ENCODE assay signal across 1 cellular context in the genomic region with DNA sequence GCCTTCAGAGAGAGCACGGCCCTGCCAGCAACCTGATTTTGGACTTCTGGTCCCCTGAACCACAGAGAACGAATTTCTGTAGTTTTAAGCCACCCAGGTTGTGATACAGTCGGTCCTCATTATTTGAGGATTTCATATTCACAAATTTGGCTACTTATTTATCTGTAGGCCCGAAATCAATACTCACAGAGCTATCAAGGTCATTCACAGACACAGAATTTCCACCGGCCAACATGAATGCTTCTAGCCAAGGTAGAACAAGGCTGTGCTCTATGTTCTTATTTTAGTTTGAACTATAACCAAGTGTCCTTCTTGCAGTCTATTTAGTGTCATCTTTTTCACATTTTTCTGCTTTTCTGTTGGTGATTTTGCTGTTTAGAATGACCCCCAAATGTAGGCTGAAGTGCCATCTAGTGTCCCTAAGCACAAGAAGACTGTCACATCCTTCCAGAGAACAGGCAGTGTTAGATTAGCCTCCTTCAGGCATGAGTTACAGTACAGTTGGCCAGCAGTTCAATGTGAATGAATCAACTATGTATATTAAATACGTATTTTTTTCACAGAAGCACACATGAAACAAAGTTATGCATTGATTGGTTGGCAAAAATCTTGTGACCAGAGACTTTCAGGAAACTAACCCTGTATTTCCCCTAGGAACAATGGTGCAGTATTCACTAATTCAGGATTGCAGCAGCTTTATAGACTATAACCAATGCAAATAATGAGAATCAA.
TF ChIP-seq lines count a peak whose summit lies in the region.

No MANE protein-coding gene starts in this region.

TF ChIP-seq in GM12878, 131 proteins besides CTCF, POLR2A, EP300 and RAD21 (continued from another document):
- TF ChIP-seq ETV6 (conservative IDR thresholded peaks at IDR 0.05 in 1 of 2, IDR thresholded peaks at IDR 0.05 in 1 of 2; ENCODE audit: borderline replicate concordance in 1 of 2, low read depth in 1 of 2) (no peak), ZSCAN29 (IDR thresholded peaks at IDR 0.05) (no peak), CHD1 (IDR thresholded peaks at IDR 0.05; ENCODE audit: low read depth, low read length) (no peak), SRF (IDR thresholded peaks at IDR 0.05; ENCODE audit: low read depth in 2 of 2, low read length in 2 of 2) (no peak), POLR2AphosphoS2 (IDR thresholded peaks at IDR 0.05; ENCODE audit: low read depth, low read length) (no peak)
- TF ChIP-seq, protein P1, sequence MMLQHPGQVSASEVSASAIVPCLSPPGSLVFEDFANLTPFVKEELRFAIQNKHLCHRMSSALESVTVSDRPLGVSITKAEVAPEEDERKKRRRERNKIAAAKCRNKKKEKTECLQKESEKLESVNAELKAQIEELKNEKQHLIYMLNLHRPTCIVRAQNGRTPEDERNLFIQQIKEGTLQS (IDR thresholded peaks at IDR 0.05; ENCODE audit: borderline replicate concordance, extremely low read depth, low read depth, low read length) = no peak
- TF ChIP-seq, protein P2, sequence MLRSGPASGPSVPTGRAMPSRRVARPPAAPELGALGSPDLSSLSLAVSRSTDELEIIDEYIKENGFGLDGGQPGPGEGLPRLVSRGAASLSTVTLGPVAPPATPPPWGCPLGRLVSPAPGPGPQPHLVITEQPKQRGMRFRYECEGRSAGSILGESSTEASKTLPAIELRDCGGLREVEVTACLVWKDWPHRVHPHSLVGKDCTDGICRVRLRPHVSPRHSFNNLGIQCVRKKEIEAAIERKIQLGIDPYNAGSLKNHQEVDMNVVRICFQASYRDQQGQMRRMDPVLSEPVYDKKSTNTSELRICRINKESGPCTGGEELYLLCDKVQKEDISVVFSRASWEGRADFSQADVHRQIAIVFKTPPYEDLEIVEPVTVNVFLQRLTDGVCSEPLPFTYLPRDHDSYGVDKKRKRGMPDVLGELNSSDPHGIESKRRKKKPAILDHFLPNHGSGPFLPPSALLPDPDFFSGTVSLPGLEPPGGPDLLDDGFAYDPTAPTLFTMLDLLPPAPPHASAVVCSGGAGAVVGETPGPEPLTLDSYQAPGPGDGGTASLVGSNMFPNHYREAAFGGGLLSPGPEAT (IDR thresholded peaks at IDR 0.05; ENCODE audit: low read depth) = no peak
- TF ChIP-seq, protein P3, sequence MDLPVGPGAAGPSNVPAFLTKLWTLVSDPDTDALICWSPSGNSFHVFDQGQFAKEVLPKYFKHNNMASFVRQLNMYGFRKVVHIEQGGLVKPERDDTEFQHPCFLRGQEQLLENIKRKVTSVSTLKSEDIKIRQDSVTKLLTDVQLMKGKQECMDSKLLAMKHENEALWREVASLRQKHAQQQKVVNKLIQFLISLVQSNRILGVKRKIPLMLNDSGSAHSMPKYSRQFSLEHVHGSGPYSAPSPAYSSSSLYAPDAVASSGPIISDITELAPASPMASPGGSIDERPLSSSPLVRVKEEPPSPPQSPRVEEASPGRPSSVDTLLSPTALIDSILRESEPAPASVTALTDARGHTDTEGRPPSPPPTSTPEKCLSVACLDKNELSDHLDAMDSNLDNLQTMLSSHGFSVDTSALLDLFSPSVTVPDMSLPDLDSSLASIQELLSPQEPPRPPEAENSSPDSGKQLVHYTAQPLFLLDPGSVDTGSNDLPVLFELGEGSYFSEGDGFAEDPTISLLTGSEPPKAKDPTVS (IDR thresholded peaks at IDR 0.05; ENCODE audit: low read depth, low read length) = no peak
- TF ChIP-seq, protein P4, sequence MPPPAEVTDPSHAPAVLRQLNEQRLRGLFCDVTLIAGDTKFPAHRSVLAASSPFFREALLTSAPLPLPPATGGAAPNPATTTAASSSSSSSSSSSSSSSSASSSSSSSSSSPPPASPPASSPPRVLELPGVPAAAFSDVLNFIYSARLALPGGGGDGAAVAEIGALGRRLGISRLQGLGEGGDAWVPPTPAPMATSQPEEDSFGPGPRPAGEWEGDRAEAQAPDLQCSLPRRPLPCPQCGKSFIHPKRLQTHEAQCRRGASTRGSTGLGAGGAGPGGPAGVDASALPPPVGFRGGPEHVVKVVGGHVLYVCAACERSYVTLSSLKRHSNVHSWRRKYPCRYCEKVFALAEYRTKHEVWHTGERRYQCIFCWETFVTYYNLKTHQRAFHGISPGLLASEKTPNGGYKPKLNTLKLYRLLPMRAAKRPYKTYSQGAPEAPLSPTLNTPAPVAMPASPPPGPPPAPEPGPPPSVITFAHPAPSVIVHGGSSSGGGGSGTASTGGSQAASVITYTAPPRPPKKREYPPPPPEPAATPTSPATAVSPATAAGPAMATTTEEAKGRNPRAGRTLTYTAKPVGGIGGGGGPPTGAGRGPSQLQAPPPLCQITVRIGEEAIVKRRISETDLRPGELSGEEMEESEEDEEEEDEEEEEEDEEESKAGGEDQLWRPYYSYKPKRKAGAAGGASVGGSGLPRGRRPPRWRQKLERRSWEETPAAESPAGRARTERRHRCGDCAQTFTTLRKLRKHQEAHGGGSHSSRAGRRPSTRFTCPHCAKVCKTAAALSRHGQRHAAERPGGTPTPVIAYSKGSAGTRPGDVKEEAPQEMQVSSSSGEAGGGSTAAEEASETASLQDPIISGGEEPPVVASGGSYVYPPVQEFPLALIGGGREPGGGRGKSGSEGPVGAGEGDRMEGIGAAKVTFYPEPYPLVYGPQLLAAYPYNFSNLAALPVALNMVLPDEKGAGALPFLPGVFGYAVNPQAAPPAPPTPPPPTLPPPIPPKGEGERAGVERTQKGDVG (CRISPR knock-in tag; IDR thresholded peaks at IDR 0.05) = no peak
- TF ChIP-seq, protein P5, sequence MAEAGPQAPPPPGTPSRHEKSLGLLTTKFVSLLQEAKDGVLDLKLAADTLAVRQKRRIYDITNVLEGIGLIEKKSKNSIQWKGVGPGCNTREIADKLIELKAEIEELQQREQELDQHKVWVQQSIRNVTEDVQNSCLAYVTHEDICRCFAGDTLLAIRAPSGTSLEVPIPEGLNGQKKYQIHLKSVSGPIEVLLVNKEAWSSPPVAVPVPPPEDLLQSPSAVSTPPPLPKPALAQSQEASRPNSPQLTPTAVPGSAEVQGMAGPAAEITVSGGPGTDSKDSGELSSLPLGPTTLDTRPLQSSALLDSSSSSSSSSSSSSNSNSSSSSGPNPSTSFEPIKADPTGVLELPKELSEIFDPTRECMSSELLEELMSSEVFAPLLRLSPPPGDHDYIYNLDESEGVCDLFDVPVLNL (IDR thresholded peaks at IDR 0.05; ENCODE audit: low read depth, low read length) = no peak
- TF ChIP-seq, protein P6, sequence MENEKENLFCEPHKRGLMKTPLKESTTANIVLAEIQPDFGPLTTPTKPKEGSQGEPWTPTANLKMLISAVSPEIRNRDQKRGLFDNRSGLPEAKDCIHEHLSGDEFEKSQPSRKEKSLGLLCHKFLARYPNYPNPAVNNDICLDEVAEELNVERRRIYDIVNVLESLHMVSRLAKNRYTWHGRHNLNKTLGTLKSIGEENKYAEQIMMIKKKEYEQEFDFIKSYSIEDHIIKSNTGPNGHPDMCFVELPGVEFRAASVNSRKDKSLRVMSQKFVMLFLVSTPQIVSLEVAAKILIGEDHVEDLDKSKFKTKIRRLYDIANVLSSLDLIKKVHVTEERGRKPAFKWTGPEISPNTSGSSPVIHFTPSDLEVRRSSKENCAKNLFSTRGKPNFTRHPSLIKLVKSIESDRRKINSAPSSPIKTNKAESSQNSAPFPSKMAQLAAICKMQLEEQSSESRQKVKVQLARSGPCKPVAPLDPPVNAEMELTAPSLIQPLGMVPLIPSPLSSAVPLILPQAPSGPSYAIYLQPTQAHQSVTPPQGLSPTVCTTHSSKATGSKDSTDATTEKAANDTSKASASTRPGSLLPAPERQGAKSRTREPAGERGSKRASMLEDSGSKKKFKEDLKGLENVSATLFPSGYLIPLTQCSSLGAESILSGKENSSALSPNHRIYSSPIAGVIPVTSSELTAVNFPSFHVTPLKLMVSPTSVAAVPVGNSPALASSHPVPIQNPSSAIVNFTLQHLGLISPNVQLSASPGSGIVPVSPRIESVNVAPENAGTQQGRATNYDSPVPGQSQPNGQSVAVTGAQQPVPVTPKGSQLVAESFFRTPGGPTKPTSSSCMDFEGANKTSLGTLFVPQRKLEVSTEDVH (IDR thresholded peaks at IDR 0.05; ENCODE audit: low read depth, partially characterized antibody) = no peak
TF ChIP-seq in GM12878: peak in this region for 0.
